In genomic region chr15:71282086-71282485, GRCh38 we compare ENCODE assay signal across 13 cellular contexts.
DNase-seq lines count a peak whose midpoint lies in the region; ATAC-seq and TF ChIP-seq lines count a peak whose summit lies in the region.
"Had no signal": no experiment of that assay in that cellular context is flagged by ENCODE, and none has a peak within 500 bp of the region (broad histone marks: within the 10 kb centered on the region; RNA-seq: fewer than 3 reads in every experiment).

No MANE protein-coding gene starts in this region.

- no peak overlapping the region for H3K18ac ChIP-seq in H9 (ENCODE audit: insufficient read length, low read depth, low read length)

- H3K27ac Mint-ChIP-seq in H9 (no peak overlapping the region), CD14-positive monocyte (no peak overlapping the region)
- H3K27ac Mint-ChIP-seq: stimulated activated naive B cell treated with anti-CD40 and anti-IgM and Interleukin-4, amounts not matched to agents 10 μg/mL and 1 μg/mL and 100 μg/mL, for 72 hours had no signal

- H3K9me3 ChIP-seq in H9 (ENCODE audit: control insufficient read depth, low read depth, low read length) (no peaks in the 10 kb centered on the region), breast epithelium (no peaks in the 10 kb centered on the region), thoracic aorta (no peaks in the 10 kb centered on the region)
- H3K9me3 ChIP-seq: SK-N-SH had no signal

- no peak for TF ChIP-seq POLR2A in breast epithelium (IDR thresholded peaks at IDR 0.05)

- WGBS in H9 (ENCODE audit: extremely low coverage, insufficient read length, low lambda C conversion rate), result no CpG with 5 or more reads among the region's 3 CpGs

- intact Hi-C loops in breast epithelium (cut with DNase I; ENCODE audit: low total_unique reads), result no loop called here
- intact Hi-C loops in CD14-positive monocyte (cut with micrococcal nuclease), result no loop called here

- H2AFZ ChIP-seq in H9 (ENCODE audit: low read length), result no peak overlapping the region

- no peak overlapping the region for H3K4me2 ChIP-seq in H9 (ENCODE audit: insufficient read depth, insufficient read length, low read length)
- H3K4me2 ChIP-seq: SK-N-SH had no signal

- H3K79me1 ChIP-seq in H9 (ENCODE audit: insufficient read depth, low read depth, low read length, poor library complexity, severe bottlenecking), result no peaks in the 10 kb centered on the region

- H2BK15ac ChIP-seq in H9 (ENCODE audit: low read depth, low read length), result no peak overlapping the region

- DNase-seq in H9 (no peak), breast epithelium (ENCODE audit: low spot score in 2 of 2) (no peak), iPS-NIHi7 (ENCODE audit: extremely low spot score) (peak; percentile 12), thoracic aorta (ENCODE audit: low spot score) (no peak), CD14-positive monocyte (ENCODE audit: low spot score) (no peak), SHP77 (lab: John Stamatoyannopoulos, UW) (no peak)
- no peak for DNase-seq in activated CD4-positive, CD25-positive, alpha-beta regulatory T cell treated with anti-CD3 and anti-CD28 coated beads, Interleukin-2, amount 50 U/mL, for 72 hours
- DNase-seq: activated naive CD4-positive, alpha-beta T cell treated with Interleukin-2 at 50 U/mL for 16 hours; midbrain; SK-N-SH; stimulated activated CD4-positive, alpha-beta T cell treated with anti-CD3 and anti-CD28 coated beads, Interleukin-4, amount 100 ng/mL, for 4 hours; stimulated activated naive B cell treated with anti-CD40 and anti-IgM and Interleukin-4, amounts not matched to agents 10 μg/mL and 1 μg/mL and 100 μg/mL, for 72 hours; WERI-Rb-1 had no signal

- no peaks in the 10 kb centered on the region for H3K23me2 ChIP-seq in H9 (ENCODE audit: insufficient read length, low read depth, low read length, poor library complexity, severe bottlenecking)

- no peak overlapping the region for H4K91ac ChIP-seq in H9 (ENCODE audit: insufficient read length, low read depth, low read length)

- TF ChIP-seq CTCF in H9 (conservative IDR thresholded peaks at IDR 0.05) (no peak), breast epithelium (IDR thresholded peaks at IDR 0.05) (no peak), thoracic aorta (IDR thresholded peaks at IDR 0.05) (no peak), CD14-positive monocyte (IDR thresholded peaks at IDR 0.05) (no peak)

- no peak overlapping the region for H3K14ac ChIP-seq in H9 (ENCODE audit: insufficient read depth, low read length)

- H3K9me3 Mint-ChIP-seq in H9, result no peaks in the 10 kb centered on the region
- peaks cover 0 to 7% (median 2%) of the 10 kb centered on the region in 7 donors for H3K9me3 Mint-ChIP-seq in CD14-positive monocyte

- H2BK5ac ChIP-seq in H9 (ENCODE audit: insufficient read length, low read length), result no peak overlapping the region

- H3K4me1 ChIP-seq in H9 (ENCODE audit: insufficient read depth, low read length), result peaks cover 3% of the 10 kb centered on the region; the same call in 1 of the 2 replicates
- H3K4me1 ChIP-seq in breast epithelium, result peaks cover 5 to 18% of the 10 kb centered on the region in 2 donors
- H3K4me1 ChIP-seq in thoracic aorta (ENCODE audit: control insufficient read depth in 1 of 2, low read depth in 2 of 2), result peaks cover 26 to 62% of the 10 kb centered on the region in 2 donors

- H3K4me3 Mint-ChIP-seq in H9 (no peak overlapping the region), CD14-positive monocyte (no peak overlapping the region)
- H3K4me3 Mint-ChIP-seq: stimulated activated naive B cell treated with anti-CD40 and anti-IgM and Interleukin-4, amounts not matched to agents 10 μg/mL and 1 μg/mL and 100 μg/mL, for 72 hours had no signal

- H3K56ac ChIP-seq in H9 (ENCODE audit: insufficient read length, low read depth, low read length), result no peak overlapping the region

- no peak overlapping the region for H2BK20ac ChIP-seq in H9 (ENCODE audit: low read depth, low read length, poor library complexity, severe bottlenecking)

- H3K27me3 ChIP-seq in H9 (ENCODE audit: insufficient read depth, low read length), result no peaks in the 10 kb centered on the region
- no peaks in the 10 kb centered on the region for H3K27me3 ChIP-seq in breast epithelium
- H3K27me3 ChIP-seq in thoracic aorta (replicated peaks; ENCODE audit: insufficient read depth), result no peaks in the 10 kb centered on the region

- H3K79me2 ChIP-seq in H9 (ENCODE audit: insufficient read depth, low read length), result no peaks in the 10 kb centered on the region

- no peak overlapping the region for H3T11ph ChIP-seq in H9 (ENCODE audit: low read length)

- H3K4me1 Mint-ChIP-seq in H9 (peaks cover 28 to 34% of the 10 kb centered on the region in 2 experiments), CD14-positive monocyte (peaks cover 4% of the 10 kb centered on the region)
- H3K4me1 Mint-ChIP-seq: stimulated activated naive B cell treated with anti-CD40 and anti-IgM and Interleukin-4, amounts not matched to agents 10 μg/mL and 1 μg/mL and 100 μg/mL, for 72 hours had no signal

- H4K5ac ChIP-seq in H9 (ENCODE audit: insufficient read length, low read depth, low read length), result no peak overlapping the region

- no peak overlapping the region for H2AK5ac ChIP-seq in H9 (ENCODE audit: insufficient read length, low read length)

- H4K20me1 ChIP-seq in H9 (ENCODE audit: control insufficient read depth, insufficient read depth, insufficient read length), result no peaks in the 10 kb centered on the region

- H4K8ac ChIP-seq in H9 (replicated peaks; ENCODE audit: insufficient read length, low read depth, low read length), result no peak overlapping the region

- H3K4me3 ChIP-seq in breast epithelium (no peak overlapping the region), thoracic aorta (no peak overlapping the region)

- H3K27me3 Mint-ChIP-seq in H9 (ENCODE audit: low read depth) (no peaks in the 10 kb centered on the region), CD14-positive monocyte (ENCODE audit: low read depth in 3 of 3) (peaks cover 17 to 19% (median 18%) of the 10 kb centered on the region in 3 donors)

- H3K36me3 Mint-ChIP-seq in H9 (ENCODE audit: insufficient read depth in 1 of 3, low read depth in 3 of 3) (no peaks in the 10 kb centered on the region; a peak in 1 of 7 replicates), CD14-positive monocyte (no peaks in the 10 kb centered on the region)
- H3K36me3 Mint-ChIP-seq: stimulated activated naive B cell treated with anti-CD40 and anti-IgM and Interleukin-4, amounts not matched to agents 10 μg/mL and 1 μg/mL and 100 μg/mL, for 72 hours had no signal

- no peak overlapping the region for H3K4ac ChIP-seq in H9 (ENCODE audit: low read depth, low read length)

- no peak overlapping the region for H3K9ac ChIP-seq in H9 (ENCODE audit: extremely low read depth, insufficient read length, low read length)
- H3K9ac ChIP-seq: SK-N-SH had no signal

- no peak overlapping the region for H2BK120ac ChIP-seq in H9 (ENCODE audit: low read depth, low read length, poor library complexity, severe bottlenecking)

- H2BK12ac ChIP-seq in H9 (ENCODE audit: insufficient read length, low read depth, low read length), result peak overlapping the region; percentile 26

- peak; percentile 44 for ATAC-seq in thoracic aorta (ENCODE audit: insufficient number of reproducible peaks, low FRiP score, low read depth)
- ATAC-seq: stimulated activated naive B cell treated with anti-CD40 and anti-IgM and Interleukin-4, amounts not matched to agents 10 μg/mL and 1 μg/mL and 100 μg/mL, for 72 hours had no signal

- H3K23ac ChIP-seq in H9 (ENCODE audit: insufficient read length, low read depth, low read length), result no peak overlapping the region

- no peak overlapping the region for H3K27ac ChIP-seq in H9 (ENCODE audit: insufficient read length, low read depth, low read length)
- H3K27ac ChIP-seq in breast epithelium, result peak overlapping the region; percentile 39 to 56
- H3K27ac ChIP-seq in thoracic aorta, result peak overlapping the region; percentile 87 to 89
- H3K27ac ChIP-seq: WERI-Rb-1 had no signal

- H3K36me3 ChIP-seq in breast epithelium (no peaks in the 10 kb centered on the region), thoracic aorta (no peaks in the 10 kb centered on the region)
- H3K36me3 ChIP-seq: WERI-Rb-1 had no signal
